ENCODE assay signal across 13 cellular contexts in genomic region chr5:42426036-42426435, GRCh38. TPM values are rescaled to one million over a fixed set of nuclear protein-coding genes. Genes with fewer than 3 reads are reported as not detected.
"Had no signal": no experiment of that assay in that cellular context is flagged by ENCODE, and none has a peak within 500 bp of the region (broad histone marks: within the 10 kb centered on the region; RNA-seq: fewer than 3 reads in every experiment).

No MANE protein-coding gene starts in this region.

- H3K36me3 Mint-ChIP-seq: naive thymus-derived CD4-positive, alpha-beta T cell; stimulated activated naive B cell treated with anti-CD40 and anti-IgM and Interleukin-4, amounts not matched to agents 10 μg/mL and 1 μg/mL and 100 μg/mL, for 72 hours had no signal

- H3K9me3 ChIP-seq: esophagus squamous epithelium, left ventricle myocardium inferior, neutrophil had no signal

- H3K27ac ChIP-seq: esophagus squamous epithelium, left ventricle myocardium inferior, neutrophil had no signal

- H3K4me3 Mint-ChIP-seq: naive thymus-derived CD4-positive, alpha-beta T cell; stimulated activated naive B cell treated with anti-CD40 and anti-IgM and Interleukin-4, amounts not matched to agents 10 μg/mL and 1 μg/mL and 100 μg/mL, for 72 hours; stimulated activated naive CD8-positive, alpha-beta T cell treated with anti-CD3 and anti-CD28 coated beads, Interleukin-15, amount 100 ng/mL, for 72 hours had no signal

- DNase-seq: esophagus squamous epithelium; foreskin fibroblast; kidney; left cardiac atrium; left ventricle myocardium inferior; naive thymus-derived CD4-positive, alpha-beta T cell; right cardiac atrium; stimulated activated CD4-positive, alpha-beta T cell treated with anti-CD3 and anti-CD28 coated beads, Interleukin-2, amount 100 ng/mL, for 24 hours; stimulated activated CD4-positive, alpha-beta T cell treated with anti-CD3 and anti-CD28 coated beads, Interleukin-4, amount 100 ng/mL, for 4 hours; stimulated activated naive B cell treated with anti-CD40 and anti-IgM and Interleukin-4, amounts not matched to agents 10 μg/mL and 1 μg/mL and 100 μg/mL, for 72 hours; stimulated activated naive CD8-positive, alpha-beta T cell treated with anti-CD3 and anti-CD28 coated beads, Interleukin-15, amount 100 ng/mL, for 72 hours had no signal

- ATAC-seq: left cardiac atrium; naive thymus-derived CD4-positive, alpha-beta T cell; right cardiac atrium; stimulated activated naive B cell treated with anti-CD40 and anti-IgM and Interleukin-4, amounts not matched to agents 10 μg/mL and 1 μg/mL and 100 μg/mL, for 72 hours; stimulated activated naive CD8-positive, alpha-beta T cell treated with anti-CD3 and anti-CD28 coated beads, Interleukin-15, amount 100 ng/mL, for 72 hours had no signal

- H3K36me3 ChIP-seq: esophagus squamous epithelium, left ventricle myocardium inferior, neutrophil had no signal

- H3K27ac Mint-ChIP-seq: naive thymus-derived CD4-positive, alpha-beta T cell; stimulated activated naive B cell treated with anti-CD40 and anti-IgM and Interleukin-4, amounts not matched to agents 10 μg/mL and 1 μg/mL and 100 μg/mL, for 72 hours; stimulated activated naive CD8-positive, alpha-beta T cell treated with anti-CD3 and anti-CD28 coated beads, Interleukin-15, amount 100 ng/mL, for 72 hours had no signal

- H3K9me3 Mint-ChIP-seq: stimulated activated naive CD8-positive, alpha-beta T cell treated with anti-CD3 and anti-CD28 coated beads, Interleukin-15, amount 100 ng/mL, for 72 hours had no signal

- H3K4me1 Mint-ChIP-seq: naive thymus-derived CD4-positive, alpha-beta T cell; stimulated activated naive B cell treated with anti-CD40 and anti-IgM and Interleukin-4, amounts not matched to agents 10 μg/mL and 1 μg/mL and 100 μg/mL, for 72 hours; stimulated activated naive CD8-positive, alpha-beta T cell treated with anti-CD3 and anti-CD28 coated beads, Interleukin-15, amount 100 ng/mL, for 72 hours had no signal

RNA-seq across cellular contexts. Expression of gene GHR, which starts 2.8 kb away (rescaled TPM):
- total RNA-seq: mononuclear cell; naive thymus-derived CD4-positive, alpha-beta T cell had no signal
- polyA plus RNA-seq: naive thymus-derived CD4-positive, alpha-beta T cell had no signal
